ENCODE assay signal across 18 cellular contexts in genomic region chr1:42691157-42691498, GRCh38. TPM values are rescaled to one million over a fixed set of nuclear protein-coding genes. Genes with fewer than 3 reads are reported as not detected.
DNase-seq lines count a peak whose midpoint lies in the region; ATAC-seq and TF ChIP-seq lines count a peak whose summit lies in the region.
"Had no signal": no experiment of that assay in that cellular context is flagged by ENCODE, and none has a peak within 500 bp of the region (broad histone marks: within the 10 kb centered on the region; RNA-seq: fewer than 3 reads in every experiment).

No MANE protein-coding gene starts in this region.

- H3K4me1 Mint-ChIP-seq in stimulated activated naive CD8-positive, alpha-beta T cell treated with anti-CD3 and anti-CD28 coated beads, Interleukin-15, Interleukin-2, amounts not matched to agents 100 ng/mL and 50 ng/mL, for 24 hours (ENCODE audit: low read depth): peaks cover 90% of the 10 kb centered on the region

- peaks cover 68% of the 10 kb centered on the region for H3K36me3 ChIP-seq in PC-9 (ENCODE audit: low read depth)
- H3K36me3 ChIP-seq in hepatocyte (replicated peaks; ENCODE audit: insufficient read depth, low read depth): no peaks in the 10 kb centered on the region
- peaks cover 32% of the 10 kb centered on the region for H3K36me3 ChIP-seq in osteoblast (ENCODE audit: insufficient read depth, low read length)

- no TSS peak for BruUV-seq in PC-9 (replicated peaks; lab: Mats Ljungman, UMichigan)

- peak overlapping the region; percentile 79 for H3K27ac Mint-ChIP-seq in stimulated activated naive CD8-positive, alpha-beta T cell treated with anti-CD3 and anti-CD28 coated beads, Interleukin-15, Interleukin-2, amounts not matched to agents 100 ng/mL and 50 ng/mL, for 24 hours

- H3K27me3 ChIP-seq in PC-9 (ENCODE audit: insufficient read depth, low read depth): no peaks in the 10 kb centered on the region
- no peaks in the 10 kb centered on the region for H3K27me3 ChIP-seq in hepatocyte
- H3K27me3 ChIP-seq in osteoblast (ENCODE audit: insufficient read depth, low read length): no peaks in the 10 kb centered on the region
- H3K27me3 ChIP-seq: heart right ventricle, suprapubic skin had no signal

- H3K36me3 Mint-ChIP-seq in stimulated activated naive CD8-positive, alpha-beta T cell treated with anti-CD3 and anti-CD28 coated beads, Interleukin-15, Interleukin-2, amounts not matched to agents 100 ng/mL and 50 ng/mL, for 24 hours (ENCODE audit: low read depth): peaks cover 96% of the 10 kb centered on the region

- H3K4me1 ChIP-seq in PC-9 (replicated peaks; ENCODE audit: insufficient read depth) (peaks cover 69% of the 10 kb centered on the region), hepatocyte (ENCODE audit: insufficient read depth) (peaks cover 54% of the 10 kb centered on the region), osteoblast (ENCODE audit: insufficient read depth, low read length) (peaks cover 5% of the 10 kb centered on the region)

- H4K20me1 ChIP-seq in PC-9 (ENCODE audit: insufficient read depth): peaks cover 100% of the 10 kb centered on the region
- peaks cover 94% of the 10 kb centered on the region for H4K20me1 ChIP-seq in hepatocyte (ENCODE audit: insufficient read depth, poor library complexity, severe bottlenecking)
- H4K20me1 ChIP-seq in osteoblast (ENCODE audit: insufficient read depth, low read length): peaks cover 81% of the 10 kb centered on the region

- H3K27me3 Mint-ChIP-seq in stimulated activated naive CD8-positive, alpha-beta T cell treated with anti-CD3 and anti-CD28 coated beads, Interleukin-15, Interleukin-2, amounts not matched to agents 100 ng/mL and 50 ng/mL, for 24 hours: no peaks in the 10 kb centered on the region

- H3K4me3 Mint-ChIP-seq in stimulated activated naive CD8-positive, alpha-beta T cell treated with anti-CD3 and anti-CD28 coated beads, Interleukin-15, Interleukin-2, amounts not matched to agents 100 ng/mL and 50 ng/mL, for 24 hours: peak overlapping the region; percentile 45

- no peaks in the 10 kb centered on the region for H3K9me2 ChIP-seq in PC-9 (ENCODE audit: insufficient read depth)
- no peaks in the 10 kb centered on the region for H3K9me2 ChIP-seq in hepatocyte (replicated peaks; ENCODE audit: insufficient read depth)

- no peak for DNase-seq in stimulated activated naive CD8-positive, alpha-beta T cell treated with anti-CD3 and anti-CD28 coated beads, Interleukin-15, Interleukin-2, amounts not matched to agents 100 U/mL and 50 U/mL, for 24 hours
- no peak for DNase-seq in PC-9
- no peak for DNase-seq in hepatocyte (ENCODE audit: low spot score)
- DNase-seq in putamen (ENCODE audit: low spot score): no peak
- no peak for DNase-seq in osteoblast (ENCODE audit: insufficient read length, low spot score, missing footprints)
- DNase-seq: central memory CD4-positive, alpha-beta T cell; effector CD8-positive, alpha-beta T cell; heart right ventricle; kidney; NCI-H1417 treated with DMSO at 0.1 percent for 48 hours; right cardiac atrium; SIG-M5; T-helper 2 cell had no signal

- TF ChIP-seq CTCF in PC-9 (conservative IDR thresholded peaks at IDR 0.05): no peak
- TF ChIP-seq CTCF in hepatocyte (IDR thresholded peaks at IDR 0.05; ENCODE audit: poor library complexity): no peak
- no peak for TF ChIP-seq CTCF in osteoblast (IDR thresholded peaks at IDR 0.05; ENCODE audit: extremely low read depth, low read depth, low read length)

- ATAC-seq in stimulated activated naive CD8-positive, alpha-beta T cell treated with anti-CD3 and anti-CD28 coated beads, Interleukin-15, Interleukin-2, amounts not matched to agents 100 U/mL and 50 U/mL, for 24 hours: no peak
- ATAC-seq in HG02970 (IDR thresholded peaks at IDR 0.05; ENCODE audit: low FRiP score, unreplicated experiment): no peak
- no peak for ATAC-seq in HG02973 (IDR thresholded peaks at IDR 0.05; ENCODE audit: unreplicated experiment)
- ATAC-seq: heart right ventricle had no signal

- no peak overlapping the region for H2AFZ ChIP-seq in PC-9
- no peak overlapping the region for H2AFZ ChIP-seq in hepatocyte
- no peak overlapping the region for H2AFZ ChIP-seq in osteoblast (ENCODE audit: low read length)

- CTCF ChIA-PET in PC-9 (lab: Charles Lee): no interaction called here

- no peak overlapping the region for H3K4me3 ChIP-seq in PC-9
- H3K4me3 ChIP-seq in hepatocyte: no peak overlapping the region
- H3K4me3 ChIP-seq in osteoblast (ENCODE audit: insufficient read depth, low read length): no peak overlapping the region
- H3K4me3 ChIP-seq: heart right ventricle, suprapubic skin had no signal

- 85% methylated on average over 4 of the region's 4 CpGs for WGBS in hepatocyte (ENCODE audit: low lambda C conversion rate, missing lambda C conversion rate)

- 0 out of 2 replicates have a peak overlapping the region, but pooled peaks have one; percentile 56 for H3K27ac ChIP-seq in PC-9
- peak overlapping the region; percentile 14 for H3K27ac ChIP-seq in hepatocyte
- no peak overlapping the region for H3K27ac ChIP-seq in osteoblast (ENCODE audit: low read depth, low read length)
- H3K27ac ChIP-seq: heart right ventricle, suprapubic skin had no signal

- no peaks in the 10 kb centered on the region for H3K9me3 Mint-ChIP-seq in stimulated activated naive CD8-positive, alpha-beta T cell treated with anti-CD3 and anti-CD28 coated beads, Interleukin-15, Interleukin-2, amounts not matched to agents 100 ng/mL and 50 ng/mL, for 24 hours

- H3K4me2 ChIP-seq in PC-9: peak overlapping the region; percentile 72; the same call in 1 of the 2 replicates
- peak overlapping the region; percentile 68 for H3K4me2 ChIP-seq in hepatocyte
- H3K4me2 ChIP-seq in osteoblast (ENCODE audit: insufficient read depth, low read length): no peak overlapping the region

- intact Hi-C loops in PC-9 (cut with micrococcal nuclease; ENCODE audit: unreplicated experiment): loop anchor here (10.0 kb wide), 1 partner anchor 546 kb away; no protein-coding TSS in a partner anchor

- H3K79me2 ChIP-seq in PC-9 (ENCODE audit: low read depth) (peaks cover 100% of the 10 kb centered on the region), hepatocyte (peaks cover 100% of the 10 kb centered on the region), osteoblast (ENCODE audit: insufficient read depth, low read length) (peaks cover 100% of the 10 kb centered on the region)

- H3K9me3 ChIP-seq in PC-9 (ENCODE audit: insufficient read depth, low read depth) (no peaks in the 10 kb centered on the region), hepatocyte (ENCODE audit: low read depth) (no peaks in the 10 kb centered on the region), osteoblast (ENCODE audit: low read depth, low read length) (no peaks in the 10 kb centered on the region)
- H3K9me3 ChIP-seq: heart right ventricle, suprapubic skin had no signal

- H3F3A ChIP-seq in PC-9 (ENCODE audit: insufficient read depth, low read depth): peaks cover 31% of the 10 kb centered on the region

- POLR2A ChIA-PET in PC-9 (lab: Charles Lee; ENCODE audit: unreplicated experiment): no interaction called here

RNA-seq across cellular contexts. Expression of gene YBX1, which starts 8.9 kb away (rescaled TPM):
- 656 and 1,130 TPM in 2 replicates for total RNA-seq in PC-9 (2021)
- 418 and 428 TPM in 2 replicates for total RNA-seq in hepatocyte
- polyA plus RNA-seq in hepatocyte: 177 and 183 TPM in 2 replicates
- 481 and 491 TPM in 2 replicates for total RNA-seq in osteoblast

RNA-seq across cellular contexts. Expression of gene PPIH, which starts 32.9 kb away (rescaled TPM):
- total RNA-seq in PC-9 (2021): 82.7 and 102 TPM in 2 replicates
- total RNA-seq in hepatocyte: 35.6 and 36.4 TPM in 2 replicates
- polyA plus RNA-seq in hepatocyte: 26.1 and 30.7 TPM in 2 replicates
- total RNA-seq in osteoblast: 17.4 and 18.3 TPM in 2 replicates

RNA-seq across cellular contexts. Expression of gene CLDN19, which starts 48.9 kb away (rescaled TPM):
- total RNA-seq in PC-9 (2021): not detected in 2 replicates
- total RNA-seq in hepatocyte: 2.5 and 6.9 TPM in 2 replicates
- polyA plus RNA-seq in hepatocyte: 3.8 and 4.5 TPM in 2 replicates
- total RNA-seq in osteoblast: not detected in 2 replicates
- total RNA-seq: heart right ventricle, mesenteric fat pad, right cardiac atrium had no signal
